Comparison of ENCODE assay signal across 16 cellular contexts in the genomic region with DNA sequence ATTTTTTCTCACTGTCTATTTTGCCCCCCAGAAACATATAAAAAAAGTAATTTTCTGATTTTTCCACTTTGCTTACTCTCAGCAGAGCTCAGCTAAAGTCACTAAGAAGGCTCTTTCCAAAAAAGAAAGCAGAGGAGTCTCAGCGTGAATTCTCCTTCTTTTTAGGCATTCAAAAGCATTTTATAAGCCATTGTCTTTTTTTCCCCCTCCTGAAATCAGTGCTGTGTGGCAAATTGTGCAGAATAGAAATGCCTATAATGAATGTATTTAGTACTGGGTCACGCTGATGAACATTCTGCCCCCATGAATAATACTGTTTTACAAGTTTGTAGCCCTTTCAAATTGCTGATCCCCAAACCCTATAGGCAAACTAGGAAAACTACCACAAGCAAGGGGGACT. TPM values are rescaled to one million over a fixed set of nuclear protein-coding genes. Genes with fewer than 3 reads are reported as not detected.
DNase-seq lines count a peak whose midpoint lies in the region; ATAC-seq and TF ChIP-seq lines count a peak whose summit lies in the region.
"Had no signal": no experiment of that assay in that cellular context is flagged by ENCODE, and none has a peak within 500 bp of the region (broad histone marks: within the 10 kb centered on the region; RNA-seq: fewer than 3 reads in every experiment).

No MANE protein-coding gene starts in this region.

- ATAC-seq in HG02870 (IDR thresholded peaks at IDR 0.05; ENCODE audit: unreplicated experiment) = no peak
- ATAC-seq: stimulated activated naive CD8-positive, alpha-beta T cell treated with anti-CD3 and anti-CD28 coated beads, Interleukin-15, Interleukin-2, amounts not matched to agents 100 U/mL and 50 U/mL, for 24 hours had no signal

- no peak for TF ChIP-seq EP300 in suprapubic skin (IDR thresholded peaks at IDR 0.05)

- no peak for DNase-seq in HFF-Myc (ENCODE audit: extremely low read depth, low read depth)
- no peak for DNase-seq in chondrocyte (ENCODE audit: low spot score)
- no peak for DNase-seq in mesothelial cell of epicardium (ENCODE audit: low spot score in 2 of 2, unreplicated experiment in 2 of 2)
- DNase-seq in suprapubic skin (ENCODE audit: low spot score in 2 of 2) = no peak
- DNase-seq in hippocampal formation (lab: John Stamatoyannopoulos, UW) = no peak
- no peak for DNase-seq in NCI-H748 treated with DMSO at 0.1 percent for 48 hours (lab: John Stamatoyannopoulos, UW)
- no peak for DNase-seq in effector CD4-positive, alpha-beta T cell
- DNase-seq: activated naive CD8-positive, alpha-beta T cell treated with anti-CD3 and anti-CD28 coated beads, Interleukin-2, amount 10 ng/mL, durations not matched to agents 7 days and 5 days; glutamatergic neuron; NCI-H187; NCI-H69; SHP77; stimulated activated naive CD8-positive, alpha-beta T cell treated with anti-CD3 and anti-CD28 coated beads, Interleukin-15, Interleukin-2, amounts not matched to agents 100 U/mL and 50 U/mL, for 24 hours had no signal

- H3K36me3 Mint-ChIP-seq in chondrocyte (ENCODE audit: low read depth) = peaks cover 8% of the 10 kb centered on the region
- peaks cover 9% of the 10 kb centered on the region for H3K36me3 Mint-ChIP-seq in mesothelial cell of epicardium
- H3K36me3 Mint-ChIP-seq: activated naive CD8-positive, alpha-beta T cell treated with anti-CD3 and anti-CD28 coated beads, Interleukin-2, amount 10 ng/mL, durations not matched to agents 7 days and 5 days had no signal

- peak overlapping the region; percentile 79 for H3K4me3 ChIP-seq in HFF-Myc (replicated peaks; ENCODE audit: low read depth, low read length)
- H3K4me3 ChIP-seq in suprapubic skin = peak overlapping the region; percentile 52

- no peaks in the 10 kb centered on the region for H3K9me3 ChIP-seq in suprapubic skin

- H3K4me3 Mint-ChIP-seq in chondrocyte (ENCODE audit: unreplicated experiment) (peak overlapping the region; percentile 8), mesothelial cell of epicardium (no peak overlapping the region)
- H3K4me3 Mint-ChIP-seq: activated naive CD8-positive, alpha-beta T cell treated with anti-CD3 and anti-CD28 coated beads, Interleukin-2, amount 10 ng/mL, durations not matched to agents 7 days and 5 days; dendritic cell treated with granulocyte-macrophage colony-stimulating factor and Interleukin-4, amounts not matched to agents 40 ng/mL and 50 ng/mL, for 4 days had no signal

- no peaks in the 10 kb centered on the region for H3K27me3 ChIP-seq in suprapubic skin

- peaks cover 6% of the 10 kb centered on the region for H3K4me1 ChIP-seq in suprapubic skin

- H3K4me1 Mint-ChIP-seq in chondrocyte (ENCODE audit: low read depth) = peaks cover 8% of the 10 kb centered on the region
- H3K4me1 Mint-ChIP-seq in mesothelial cell of epicardium = peaks cover 17% of the 10 kb centered on the region

- H3K27ac Mint-ChIP-seq in chondrocyte (ENCODE audit: unreplicated experiment) (peak overlapping the region; percentile 15), mesothelial cell of epicardium (peak overlapping the region; percentile 90)
- H3K27ac Mint-ChIP-seq: activated naive CD8-positive, alpha-beta T cell treated with anti-CD3 and anti-CD28 coated beads, Interleukin-2, amount 10 ng/mL, durations not matched to agents 7 days and 5 days; dendritic cell treated with granulocyte-macrophage colony-stimulating factor and Interleukin-4, amounts not matched to agents 40 ng/mL and 50 ng/mL, for 4 days; progenitor cell of endocrine pancreas had no signal

- H3K36me3 ChIP-seq in suprapubic skin = no peaks in the 10 kb centered on the region

- 52% methylated on average over 2 of the region's 2 CpGs for WGBS in suprapubic skin

- H3K27me3 Mint-ChIP-seq in chondrocyte (ENCODE audit: low read depth) = no peaks in the 10 kb centered on the region
- no peaks in the 10 kb centered on the region for H3K27me3 Mint-ChIP-seq in mesothelial cell of epicardium (ENCODE audit: low read depth)
- H3K27me3 Mint-ChIP-seq: activated naive CD8-positive, alpha-beta T cell treated with anti-CD3 and anti-CD28 coated beads, Interleukin-2, amount 10 ng/mL, durations not matched to agents 7 days and 5 days; dendritic cell treated with granulocyte-macrophage colony-stimulating factor and Interleukin-4, amounts not matched to agents 40 ng/mL and 50 ng/mL, for 4 days; progenitor cell of endocrine pancreas had no signal

- no peak for TF ChIP-seq CTCF in HFF-Myc (IDR thresholded peaks at IDR 0.05; ENCODE audit: low read depth, low read length, missing control alignments)
- no peak for TF ChIP-seq CTCF in chondrocyte (IDR thresholded peaks at IDR 0.05)
- no peak for TF ChIP-seq CTCF in mesothelial cell of epicardium (IDR thresholded peaks at IDR 0.05; ENCODE audit: unreplicated experiment)
- TF ChIP-seq CTCF in suprapubic skin (IDR thresholded peaks at IDR 0.05) = no peak

- no peak for TF ChIP-seq POLR2A in suprapubic skin (IDR thresholded peaks at IDR 0.05)

- peak overlapping the region; percentile 81 for H3K27ac ChIP-seq in suprapubic skin

- no peaks in the 10 kb centered on the region for H3K9me3 Mint-ChIP-seq in chondrocyte (ENCODE audit: low read depth)
- H3K9me3 Mint-ChIP-seq in mesothelial cell of epicardium = peaks cover 9% of the 10 kb centered on the region
- H3K9me3 Mint-ChIP-seq: dendritic cell treated with granulocyte-macrophage colony-stimulating factor and Interleukin-4, amounts not matched to agents 40 ng/mL and 50 ng/mL, for 4 days had no signal

RNA-seq across cellular contexts. Expression of a gene that starts 1.6 kb away (rescaled TPM):
- total RNA-seq in chondrocyte = 33.3 to 69.9 TPM (median 35.8 TPM) in 3 replicates
- 112 to 127 TPM (median 121 TPM) in 3 replicates for total RNA-seq in mesothelial cell of epicardium
- total RNA-seq in suprapubic skin = 10 to 100 TPM in 1 of 4 donors, 1 to 10 TPM in 3; 4.1 to 11.5 (median 6.8) TPM
- total RNA-seq: activated naive CD8-positive, alpha-beta T cell treated with anti-CD3 and anti-CD28 coated beads, Interleukin-2, amount 10 ng/mL, durations not matched to agents 7 days and 5 days had no signal
